Comparison of ENCODE assay signal across 31 cellular contexts in the genomic region with DNA sequence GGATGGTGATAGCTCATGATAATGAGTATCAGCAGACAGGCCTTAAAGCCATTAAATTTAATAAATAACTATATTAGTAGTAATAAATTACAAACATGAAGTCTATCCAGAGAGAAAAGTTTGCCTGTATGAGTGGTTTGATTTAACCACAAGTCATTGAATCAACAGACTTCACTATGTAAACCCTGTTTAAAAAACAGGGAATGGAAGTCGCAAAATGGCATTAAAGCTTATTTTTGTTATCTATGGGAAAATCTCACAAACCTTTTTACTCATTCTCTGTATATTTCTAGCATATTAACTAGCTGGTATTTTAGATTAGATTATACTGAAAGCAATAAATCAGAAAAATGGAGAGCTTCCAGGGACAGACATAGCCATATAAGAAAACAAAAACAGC.
"Had no signal": no experiment of that assay in that cellular context is flagged by ENCODE, and none has a peak within 500 bp of the region (broad histone marks: within the 10 kb centered on the region; RNA-seq: fewer than 3 reads in every experiment).

No MANE protein-coding gene starts in this region.

- H3K4me3 ChIP-seq: breast epithelium, cardiac muscle cell, colonic mucosa, esophagus squamous epithelium, gastrocnemius medialis, heart left ventricle had no signal

- H3K27ac Mint-ChIP-seq: activated CD4-positive, alpha-beta memory T cell treated with anti-CD3 and anti-CD28 coated beads, Interleukin-2, amount 10 ng/mL, durations not matched to agents 7 days and 5 days; activated CD4-positive, alpha-beta T cell treated with anti-CD3 and anti-CD28 coated beads, Interleukin-2, amount 10 ng/mL, durations not matched to agents 7 days and 5 days; activated naive CD4-positive, alpha-beta T cell treated with anti-CD3 and anti-CD28 coated beads, Interleukin-2, amount 50 U/mL, for 24 hours; activated naive CD8-positive, alpha-beta T cell treated with anti-CD3 and anti-CD28 coated beads for 36 hours; activated T-cell treated with anti-CD3 and anti-CD28 coated beads, Interleukin-2, amount 50 U/mL, for 24 hours; activated T-cell treated with anti-CD3 and anti-CD28 coated beads, Interleukin-2, amount 50 U/mL, for 72 hours; brain; WTC11 had no signal

- H3K27me3 Mint-ChIP-seq: activated CD4-positive, alpha-beta memory T cell treated with anti-CD3 and anti-CD28 coated beads, Interleukin-2, amount 10 ng/mL, durations not matched to agents 7 days and 5 days; activated CD4-positive, alpha-beta T cell treated with anti-CD3 and anti-CD28 coated beads, Interleukin-2, amount 10 ng/mL, durations not matched to agents 7 days and 5 days; activated naive CD4-positive, alpha-beta T cell treated with anti-CD3 and anti-CD28 coated beads, Interleukin-2, amount 50 U/mL, for 24 hours; activated naive CD8-positive, alpha-beta T cell treated with anti-CD3 and anti-CD28 coated beads for 36 hours; activated T-cell treated with anti-CD3 and anti-CD28 coated beads, Interleukin-2, amount 50 U/mL, for 24 hours; brain had no signal

- H3K4me1 Mint-ChIP-seq: activated CD4-positive, alpha-beta memory T cell treated with anti-CD3 and anti-CD28 coated beads, Interleukin-2, amount 10 ng/mL, durations not matched to agents 7 days and 5 days; activated CD4-positive, alpha-beta T cell treated with anti-CD3 and anti-CD28 coated beads, Interleukin-2, amount 10 ng/mL, durations not matched to agents 7 days and 5 days; activated naive CD4-positive, alpha-beta T cell treated with anti-CD3 and anti-CD28 coated beads, Interleukin-2, amount 50 U/mL, for 24 hours; brain; WTC11 had no signal

- H3K27ac ChIP-seq: breast epithelium, cardiac muscle cell, colonic mucosa, epithelial cell of prostate, esophagus squamous epithelium, foreskin keratinocyte, gastrocnemius medialis, heart left ventricle, VCaP had no signal

- ATAC-seq: activated T-cell treated with anti-CD3 and anti-CD28 coated beads, Interleukin-2, amount 50 U/mL, for 72 hours; foreskin keratinocyte; gastrocnemius medialis; heart left ventricle; WTC11 had no signal

- H3K9me3 Mint-ChIP-seq: activated CD4-positive, alpha-beta memory T cell treated with anti-CD3 and anti-CD28 coated beads, Interleukin-2, amount 10 ng/mL, durations not matched to agents 7 days and 5 days; activated CD4-positive, alpha-beta T cell treated with anti-CD3 and anti-CD28 coated beads, Interleukin-2, amount 10 ng/mL, durations not matched to agents 7 days and 5 days; activated naive CD4-positive, alpha-beta T cell treated with anti-CD3 and anti-CD28 coated beads, Interleukin-2, amount 50 U/mL, for 24 hours; activated naive CD8-positive, alpha-beta T cell treated with anti-CD3 and anti-CD28 coated beads for 36 hours; activated T-cell treated with anti-CD3 and anti-CD28 coated beads, Interleukin-2, amount 50 U/mL, for 24 hours; activated T-cell treated with anti-CD3 and anti-CD28 coated beads, Interleukin-2, amount 50 U/mL, for 72 hours; brain; WTC11 had no signal

- DNase-seq: activated CD4-positive, alpha-beta memory T cell treated with anti-CD3 and anti-CD28 coated beads, Interleukin-2, amount 10 ng/mL, durations not matched to agents 7 days and 5 days; activated CD4-positive, alpha-beta T cell treated with anti-CD3 and anti-CD28 coated beads for 1 hour; activated CD4-positive, alpha-beta T cell treated with anti-CD3 and anti-CD28 coated beads for 4 hours; activated CD4-positive, alpha-beta T cell treated with anti-CD3 and anti-CD28 coated beads, Interleukin-2, amount 10 ng/mL, durations not matched to agents 7 days and 5 days; activated CD4-positive, alpha-beta T cell treated with anti-CD3 and anti-CD28 coated beads, Interleukin-2, amount 50 U/mL, for 4 hours; activated CD8-positive, alpha-beta memory T cell treated with anti-CD3 and anti-CD28 coated beads, Interleukin-2, amount 50 U/mL, for 48 hours; activated gamma-delta T cell; activated naive CD4-positive, alpha-beta T cell; activated naive CD8-positive, alpha-beta T cell treated with anti-CD3 and anti-CD28 coated beads for 36 hours; activated T-cell treated with anti-CD3 and anti-CD28 coated beads for 4 hours; activated T-cell treated with anti-CD3 and anti-CD28 coated beads, Interleukin-2, amount 50 U/mL, for 24 hours; activated T-cell treated with anti-CD3 and anti-CD28 coated beads, Interleukin-2, amount 50 U/mL, for 72 hours; amniotic stem cell; aorta; central memory CD4-positive, alpha-beta T cell; cerebellar nuclear complex; colonic mucosa; effector CD8-positive, alpha-beta T cell; esophagus squamous epithelium; foreskin keratinocyte; gastrocnemius medialis; glutamatergic neuron; heart left ventricle; T-helper 2 cell had no signal

- H3K9me3 ChIP-seq: breast epithelium, colonic mucosa, esophagus squamous epithelium, gastrocnemius medialis, heart left ventricle had no signal

- H3K36me3 ChIP-seq: breast epithelium had no signal

- H3K4me3 Mint-ChIP-seq: activated CD4-positive, alpha-beta memory T cell treated with anti-CD3 and anti-CD28 coated beads, Interleukin-2, amount 10 ng/mL, durations not matched to agents 7 days and 5 days; activated CD4-positive, alpha-beta T cell treated with anti-CD3 and anti-CD28 coated beads, Interleukin-2, amount 10 ng/mL, durations not matched to agents 7 days and 5 days; activated naive CD4-positive, alpha-beta T cell treated with anti-CD3 and anti-CD28 coated beads, Interleukin-2, amount 50 U/mL, for 24 hours; activated naive CD8-positive, alpha-beta T cell treated with anti-CD3 and anti-CD28 coated beads for 36 hours; activated T-cell treated with anti-CD3 and anti-CD28 coated beads, Interleukin-2, amount 50 U/mL, for 24 hours; activated T-cell treated with anti-CD3 and anti-CD28 coated beads, Interleukin-2, amount 50 U/mL, for 72 hours; brain; WTC11 had no signal
